24 cellular contexts compared by ENCODE assay signal in genomic region chr5:136399512-136399911, GRCh38. TPM values are rescaled to one million over a fixed set of nuclear protein-coding genes. Genes with fewer than 3 reads are reported as not detected.
DNase-seq lines count a peak whose midpoint lies in the region; FAIRE-seq and TF ChIP-seq lines count a peak whose summit lies in the region.
"Had no signal": no experiment of that assay in that cellular context is flagged by ENCODE, and none has a peak within 500 bp of the region (broad histone marks: within the 10 kb centered on the region; RNA-seq: fewer than 3 reads in every experiment).

No MANE protein-coding gene starts in this region.

- no peak overlapping the region for H3K4me3 ChIP-seq in bronchial epithelial cell (ENCODE audit: low read depth, low read length)
- no peak overlapping the region for H3K4me3 ChIP-seq in trophoblast cell (ENCODE audit: low read depth, low read length)
- no peak overlapping the region for H3K4me3 ChIP-seq in right atrium auricular region
- H3K4me3 ChIP-seq: BLaER1 treated with 17β-estradiol and CSF1 and Interleukin-3, amounts not matched to agents 10 nM and 100 nM; SJCRH30 had no signal

- H3K27ac ChIP-seq in trophoblast cell (ENCODE audit: low read depth, low read length) (peak overlapping the region; percentile 38), right atrium auricular region (no peak overlapping the region)
- H3K27ac ChIP-seq: BLaER1 treated with 17β-estradiol and CSF1 and Interleukin-3, amounts not matched to agents 10 nM and 100 nM; HL-60; SJCRH30 had no signal

- TF ChIP-seq CTCF in bronchial epithelial cell (IDR thresholded peaks at IDR 0.05; ENCODE audit: insufficient read depth, low read length, severe bottlenecking) (no peak), right atrium auricular region (IDR thresholded peaks at IDR 0.05) (no peak)

- no peak overlapping the region for H3K14ac ChIP-seq in trophoblast cell (ENCODE audit: low read length)

- H3K79me2 ChIP-seq in trophoblast cell (ENCODE audit: control insufficient read depth, insufficient read depth, low read length, poor library complexity) = peaks cover 2% of the 10 kb centered on the region

- no peak overlapping the region for H3K23ac ChIP-seq in trophoblast cell (ENCODE audit: low read length)

- H3K79me1 ChIP-seq in trophoblast cell (ENCODE audit: low read length) = peaks cover 21% of the 10 kb centered on the region

- no CpG with 5 or more reads among the region's 7 CpGs for WGBS in trophoblast cell (ENCODE audit: extremely low coverage, insufficient coverage, insufficient read length)

- peak overlapping the region; percentile 72 for H4K91ac ChIP-seq in trophoblast cell (ENCODE audit: low read depth, low read length)

- peak overlapping the region; percentile 48 for H2BK120ac ChIP-seq in trophoblast cell (ENCODE audit: insufficient read depth, low read length, poor library complexity)

- no peak overlapping the region for H2AK5ac ChIP-seq in trophoblast cell (ENCODE audit: low read length)

- no peaks in the 10 kb centered on the region for H3K36me3 ChIP-seq in bronchial epithelial cell (ENCODE audit: control insufficient read depth, insufficient read depth, low read length)
- no peaks in the 10 kb centered on the region for H3K36me3 ChIP-seq in trophoblast cell (ENCODE audit: control insufficient read depth in 1 of 2, insufficient read depth in 2 of 2, low read length in 2 of 2)
- no peaks in the 10 kb centered on the region for H3K36me3 ChIP-seq in right atrium auricular region
- H3K36me3 ChIP-seq: BLaER1 treated with 17β-estradiol and CSF1 and Interleukin-3, amounts not matched to agents 10 nM and 100 nM; SJCRH30 had no signal

- no peak overlapping the region for H4K12ac ChIP-seq in trophoblast cell (ENCODE audit: low read depth, low read length)

- H3K18ac ChIP-seq in trophoblast cell (ENCODE audit: low read length) = no peak overlapping the region

- peaks cover 3% of the 10 kb centered on the region for H3K27me3 ChIP-seq in bronchial epithelial cell (ENCODE audit: control insufficient read depth, insufficient read depth, low read length)
- H3K27me3 ChIP-seq in trophoblast cell (ENCODE audit: insufficient read depth, low read length) = no peaks in the 10 kb centered on the region
- no peaks in the 10 kb centered on the region for H3K27me3 ChIP-seq in right atrium auricular region
- H3K27me3 ChIP-seq: BLaER1 treated with 17β-estradiol and CSF1 and Interleukin-3, amounts not matched to agents 10 nM and 100 nM had no signal

- no peak overlapping the region for H2AFZ ChIP-seq in trophoblast cell (ENCODE audit: insufficient read depth, low read length, poor library complexity)

- H3K4me1 ChIP-seq in trophoblast cell (ENCODE audit: control insufficient read depth in 1 of 2, insufficient read depth in 2 of 2, low read length in 2 of 2) (peaks cover 16 to 20% of the 10 kb centered on the region in 2 experiments), right atrium auricular region (no peaks in the 10 kb centered on the region)
- H3K4me1 ChIP-seq: BLaER1 treated with 17β-estradiol and CSF1 and Interleukin-3, amounts not matched to agents 10 nM and 100 nM; SJCRH30 had no signal

- H3K4ac ChIP-seq in trophoblast cell (ENCODE audit: low read depth, low read length) = no peak overlapping the region

- peak overlapping the region; percentile 52 for H2BK12ac ChIP-seq in trophoblast cell (ENCODE audit: low read length)

- FAIRE-seq in bronchial epithelial cell (lab: Jason Lieb, UNC) = peak; percentile 55
- FAIRE-seq: A204.1, G401.6, H54 had no signal

- H3K9me3 ChIP-seq in trophoblast cell (ENCODE audit: insufficient read depth, low read depth, low read length) = no peaks in the 10 kb centered on the region
- no peaks in the 10 kb centered on the region for H3K9me3 ChIP-seq in right atrium auricular region
- H3K9me3 ChIP-seq: BLaER1 treated with 17β-estradiol and CSF1 and Interleukin-3, amounts not matched to agents 10 nM and 100 nM; SJCRH30 had no signal

- no peak overlapping the region for H3K4me2 ChIP-seq in trophoblast cell (ENCODE audit: low read length)
- H3K4me2 ChIP-seq: BLaER1 treated with 17β-estradiol and CSF1 and Interleukin-3, amounts not matched to agents 10 nM and 100 nM had no signal

- DNase-seq in NCI-H82 (lab: John Stamatoyannopoulos, UW) (peak; percentile 2), NCI-H82 treated with DMSO at 0.1 percent for 48 hours (lab: John Stamatoyannopoulos, UW; ENCODE audit: unreplicated experiment) (no peak), EL (peak; percentile 2), bronchial epithelial cell (ENCODE audit: low read depth) (no peak), trophoblast cell (no peak), right atrium auricular region (ENCODE audit: low spot score) (no peak), T-helper 1 cell (no peak)
- DNase-seq: AML-193; CD4-positive, alpha-beta T cell; Karpas-422; MV-4-11; NCI-H1105; NCI-H1436 treated with DMSO at 0.1 percent for 48 hours; NCI-H187 treated with DMSO at 0.1 percent for 48 hours; NCI-H446 treated with DMSO at 0.1 percent for 48 hours; NCI-H69; PC-3; SJCRH30 had no signal

- H2BK5ac ChIP-seq in trophoblast cell (ENCODE audit: low read depth, low read length, poor library complexity) = peak overlapping the region; percentile 67

- H4K8ac ChIP-seq in trophoblast cell (ENCODE audit: low read depth, low read length) = peak overlapping the region; percentile 25

- H3K9ac ChIP-seq in trophoblast cell (ENCODE audit: low read length) = no peak overlapping the region
- H3K9ac ChIP-seq: BLaER1 treated with 17β-estradiol and CSF1 and Interleukin-3, amounts not matched to agents 10 nM and 100 nM had no signal

RNA-seq across cellular contexts. Expression of gene TRPC7, which starts 34.2 kb away (rescaled TPM):
- not detected in 2 replicates for total RNA-seq in bronchial epithelial cell
- polyA plus RNA-seq in trophoblast cell (2013) = 0.04 and 0.07 TPM in 2 replicates
- not detected for total RNA-seq in right atrium auricular region
- total RNA-seq: CD4-positive, alpha-beta T cell; PC-3; Right ventricle myocardium inferior; SJCRH30 had no signal

Comparison
In these comparisons a context has a peak if more than half of its experiments do, and no peak if none do; other contexts are left out.
1. DNase-seq: peak in NCI-H82 (single experiment) and EL (single experiment); none in NCI-H82 treated with DMSO at 0.1 percent for 48 hours (single experiment), bronchial epithelial cell (single experiment), trophoblast cell (0 of 2), right atrium auricular region (single experiment) and T-helper 1 cell (0 of 5).